1 cellular context compared by ENCODE assay signal in the genomic region with DNA sequence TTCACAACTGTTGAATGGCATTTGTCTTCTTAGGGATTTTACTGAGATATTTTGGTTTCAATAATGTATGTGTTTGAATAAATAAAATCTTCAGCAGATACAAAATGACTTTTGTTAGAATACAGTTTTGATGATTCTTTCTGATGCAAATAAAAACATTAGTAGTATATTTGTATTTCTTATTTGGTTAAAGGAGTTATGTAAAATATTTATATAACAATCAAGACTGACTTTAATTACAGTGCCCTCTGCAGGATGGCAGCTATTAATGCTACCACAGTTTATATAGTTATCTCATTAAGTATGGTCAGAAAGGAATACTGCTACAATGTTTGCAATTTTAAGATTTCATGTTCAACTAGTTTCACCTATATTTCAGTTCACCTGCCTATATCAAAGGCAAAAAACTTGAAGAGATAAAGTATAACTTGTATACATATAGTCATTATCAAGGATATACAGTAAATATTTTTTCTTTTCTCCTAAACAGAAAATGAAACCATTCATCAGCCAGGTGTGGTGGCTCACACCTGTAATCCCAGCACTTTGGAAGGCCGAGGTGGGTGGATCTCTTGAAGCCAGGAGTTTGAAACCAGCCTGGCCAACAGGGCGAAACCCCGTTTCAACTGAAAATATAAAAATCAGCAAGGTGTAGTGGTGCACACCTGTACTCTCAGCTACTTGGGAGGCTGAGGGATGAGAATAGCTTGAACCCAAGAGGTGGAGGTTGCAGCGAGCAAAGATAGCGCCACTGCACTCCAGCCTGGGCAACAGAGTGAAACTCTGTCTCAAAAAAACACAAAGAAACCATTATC.
A peak's percentile ranks its signal among the peaks of the same experiment; 100 is the strongest.
TF ChIP-seq lines count a peak whose summit lies in the region.

No MANE protein-coding gene starts in this region.

TF ChIP-seq in IMR-90, 13 proteins besides CTCF, POLR2A, EP300 and RAD21 (continued from another document):
- TF ChIP-seq, protein P1, sequence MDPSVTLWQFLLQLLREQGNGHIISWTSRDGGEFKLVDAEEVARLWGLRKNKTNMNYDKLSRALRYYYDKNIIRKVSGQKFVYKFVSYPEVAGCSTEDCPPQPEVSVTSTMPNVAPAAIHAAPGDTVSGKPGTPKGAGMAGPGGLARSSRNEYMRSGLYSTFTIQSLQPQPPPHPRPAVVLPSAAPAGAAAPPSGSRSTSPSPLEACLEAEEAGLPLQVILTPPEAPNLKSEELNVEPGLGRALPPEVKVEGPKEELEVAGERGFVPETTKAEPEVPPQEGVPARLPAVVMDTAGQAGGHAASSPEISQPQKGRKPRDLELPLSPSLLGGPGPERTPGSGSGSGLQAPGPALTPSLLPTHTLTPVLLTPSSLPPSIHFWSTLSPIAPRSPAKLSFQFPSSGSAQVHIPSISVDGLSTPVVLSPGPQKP (IDR thresholded peaks at IDR 0.05; ENCODE audit: borderline replicate concordance, low read depth, low read length), result no peak
- TF ChIP-seq SMC3 (IDR thresholded peaks at IDR 0.05; ENCODE audit: low read depth, low read length) (peak; percentile 52; the same call in 1 of the 2 replicates), RFX5 (IDR thresholded peaks at IDR 0.05; ENCODE audit: low read depth, low read length) (0 out of 2 replicates have a peak, but pooled peaks have one; percentile 13)
